In genomic region chr10:94997763-94998174, GRCh38 we compare ENCODE assay signal across 21 cellular contexts. TPM values are rescaled to one million over a fixed set of nuclear protein-coding genes. Genes with fewer than 3 reads are reported as not detected.
"Had no signal": no experiment of that assay in that cellular context is flagged by ENCODE, and none has a peak within 500 bp of the region (broad histone marks: within the 10 kb centered on the region; RNA-seq: fewer than 3 reads in every experiment).

No MANE protein-coding gene starts in this region.

- H3K27ac Mint-ChIP-seq: activated naive CD4-positive, alpha-beta T cell treated with anti-CD3 and anti-CD28 coated beads, Interleukin-2, amount 50 U/mL, for 72 hours; naive thymus-derived CD4-positive, alpha-beta T cell; progenitor cell of endocrine pancreas had no signal

- H3K27ac ChIP-seq: esophagus muscularis mucosa, lower lobe of right lung, right lobe of liver, spleen, upper lobe of left lung, VCaP had no signal

- ATAC-seq: activated naive CD4-positive, alpha-beta T cell treated with anti-CD3 and anti-CD28 coated beads, Interleukin-2, amount 50 U/mL, for 72 hours; lower lobe of right lung; naive thymus-derived CD4-positive, alpha-beta T cell had no signal

- DNase-seq: activated CD4-positive, alpha-beta T cell treated with anti-CD3 and anti-CD28 coated beads, Interleukin-2, amount 50 U/mL, for 1 hour; activated effector memory CD4-positive, alpha-beta T cell treated with Interleukin-2 at 50 U/mL for 16 hours; activated T-cell treated with anti-CD3 and anti-CD28 coated beads, Interleukin-2, amount 50 U/mL, for 1 hour; aorta; lower lobe of right lung; naive thymus-derived CD4-positive, alpha-beta T cell; nucleus accumbens; right lobe of liver; spleen; stimulated activated CD4-positive, alpha-beta T cell treated with anti-CD3 and anti-CD28 coated beads, Interleukin-2, amount 100 ng/mL, for 24 hours; stimulated activated naive CD4-positive, alpha-beta T cell treated with Interleukin-2 at 50 U/mL for 16 hours; T1000; upper lobe of left lung had no signal

- H3K36me3 ChIP-seq: esophagus muscularis mucosa, lower lobe of right lung, right lobe of liver, spleen, upper lobe of left lung had no signal

- H3K4me1 ChIP-seq: esophagus muscularis mucosa, lower lobe of right lung, right lobe of liver, spleen, upper lobe of left lung had no signal

- H3K27me3 ChIP-seq: right lobe of liver, upper lobe of left lung had no signal

- FAIRE-seq: endometrium had no signal

- H3K9me3 ChIP-seq: lower lobe of right lung, right lobe of liver, upper lobe of left lung had no signal

- H3K36me3 Mint-ChIP-seq: naive thymus-derived CD4-positive, alpha-beta T cell had no signal

- H3K4me3 ChIP-seq: esophagus muscularis mucosa, lower lobe of right lung, right lobe of liver, spleen, upper lobe of left lung had no signal

- H3K4me3 Mint-ChIP-seq: naive thymus-derived CD4-positive, alpha-beta T cell had no signal

RNA-seq across cellular contexts. Expression of gene CYP2C9, which starts 59.3 kb away (rescaled TPM):
- total RNA-seq: activated naive CD4-positive, alpha-beta T cell treated with anti-CD3 and anti-CD28 coated beads, Interleukin-2, amount 50 U/mL, for 72 hours; aorta; bronchial epithelial cell; dermis microvascular lymphatic vessel endothelial cell; esophagus muscularis mucosa; mononuclear cell; naive thymus-derived CD4-positive, alpha-beta T cell; spleen had no signal
- polyA plus RNA-seq: naive thymus-derived CD4-positive, alpha-beta T cell; spleen had no signal
